In the genomic region with DNA sequence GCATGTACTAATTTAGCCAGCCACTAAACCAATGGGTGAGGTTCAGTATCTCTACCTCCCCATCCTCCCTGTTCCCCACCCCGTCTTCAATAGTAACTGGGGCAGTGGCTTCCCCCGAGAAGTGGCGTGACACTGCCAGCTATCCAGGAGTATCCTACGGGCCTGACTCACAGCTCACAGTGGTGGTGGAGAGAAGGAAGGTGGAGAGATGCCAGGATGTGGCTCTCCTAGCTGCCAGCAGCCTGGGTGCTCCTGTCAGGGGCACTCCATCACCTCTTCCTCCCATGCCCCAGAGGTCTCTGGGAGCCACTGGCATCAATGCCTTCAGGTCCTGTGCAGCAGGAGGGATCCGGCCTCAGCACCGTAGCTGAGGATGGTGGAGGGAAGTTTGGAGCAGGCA, we compare ENCODE assay signal across 23 cellular contexts. TPM values are rescaled to one million over a fixed set of nuclear protein-coding genes. Genes with fewer than 3 reads are reported as not detected.
A peak's percentile ranks its signal among the peaks of the same experiment; 100 is the strongest.
DNase-seq lines count a peak whose midpoint lies in the region; ATAC-seq, FAIRE-seq and TF ChIP-seq lines count a peak whose summit lies in the region.
"Had no signal": no experiment of that assay in that cellular context is flagged by ENCODE, and none has a peak within 500 bp of the region (broad histone marks: within the 10 kb centered on the region; RNA-seq: fewer than 3 reads in every experiment).

No MANE protein-coding gene starts in this region.

- no peak for TF ChIP-seq RAD21 in H1 (IDR thresholded peaks at IDR 0.05 in 1 of 2, conservative IDR thresholded peaks at IDR 0.05 in 1 of 2; ENCODE audit: low read depth in 2 of 2, low read length in 2 of 2)

- H3K23ac ChIP-seq in H1 (ENCODE audit: insufficient read length) = no peak overlapping the region

- no peak overlapping the region for H3K4ac ChIP-seq in H1 (replicated peaks; ENCODE audit: insufficient read length, low read depth, low read length)

- no peak overlapping the region for H4K8ac ChIP-seq in H1 (ENCODE audit: extremely low read depth, insufficient read depth, low read length)

- no peak overlapping the region for H3K27ac Mint-ChIP-seq in MCF 10A (ENCODE audit: low read depth, unreplicated experiment)
- H3K27ac Mint-ChIP-seq in type B pancreatic cell = peak overlapping the region; percentile 53
- H3K27ac Mint-ChIP-seq: CD4-positive, alpha-beta T cell; IgD-negative memory B cell had no signal

- H3K9me2 ChIP-seq in PC-3 (replicated peaks; ENCODE audit: low read length) = no peaks in the 10 kb centered on the region

- H3K14ac ChIP-seq in H1 (ENCODE audit: insufficient read length) = no peak overlapping the region

- H4K20me1 ChIP-seq in mammary epithelial cell (ENCODE audit: insufficient read depth, low read length) = no peaks in the 10 kb centered on the region
- H4K20me1 ChIP-seq in PC-3 (ENCODE audit: low read length) = no peaks in the 10 kb centered on the region
- peaks cover 0 to 2% of the 10 kb centered on the region in 2 experiments for H4K20me1 ChIP-seq in H1 (replicated peaks in 1 of 2; ENCODE audit: control insufficient read depth in 1 of 2, insufficient read depth in 2 of 2, low read length in 2 of 2)

- H3K27me3 Mint-ChIP-seq in MCF 10A (ENCODE audit: insufficient read depth, unreplicated experiment) = peaks cover 65% of the 10 kb centered on the region
- H3K27me3 Mint-ChIP-seq in type B pancreatic cell = peaks cover 39% of the 10 kb centered on the region

- H2BK12ac ChIP-seq in H1 (ENCODE audit: low read depth, low read length) = 0 out of 2 replicates have a peak overlapping the region, but pooled peaks have one; percentile 27

- H3K9me3 Mint-ChIP-seq in MCF 10A (ENCODE audit: unreplicated experiment) = no peaks in the 10 kb centered on the region
- H3K9me3 Mint-ChIP-seq in type B pancreatic cell = peaks cover 5% of the 10 kb centered on the region
- H3K9me3 Mint-ChIP-seq: CD4-positive, alpha-beta T cell; IgD-negative memory B cell had no signal

- H3K36me3 Mint-ChIP-seq in MCF 10A (ENCODE audit: insufficient read depth, unreplicated experiment) (no peaks in the 10 kb centered on the region), type B pancreatic cell (peaks cover 7% of the 10 kb centered on the region)
- H3K36me3 Mint-ChIP-seq: IgD-negative memory B cell had no signal

- dilution Hi-C loops in mammary epithelial cell (cut with HindIII; ENCODE audit: low sequenced_read_pairs) = no loop called here

- H3K4me3 ChIP-seq in mammary epithelial cell (replicated peaks in 1 of 3; ENCODE audit: insufficient read depth in 1 of 3, low read depth in 2 of 3, low read length in 3 of 3) (no peak overlapping the region), PC-3 (ENCODE audit: low read length) (no peak overlapping the region), H1 (ENCODE audit: extremely low read depth in 1 of 4, insufficient read depth in 2 of 4, low read depth in 3 of 4, low read length in 4 of 4) (no peak overlapping the region)
- H3K4me3 ChIP-seq: HAP-1 had no signal

- H2BK5ac ChIP-seq in H1 (ENCODE audit: low read depth, low read length) = no peak overlapping the region

- H3K4me3 Mint-ChIP-seq in MCF 10A (ENCODE audit: unreplicated experiment) (no peak overlapping the region), type B pancreatic cell (no peak overlapping the region)
- H3K4me3 Mint-ChIP-seq: CD4-positive, alpha-beta T cell; IgD-negative memory B cell had no signal

- TF ChIP-seq CTCF in MCF 10A (IDR thresholded peaks at IDR 0.05; ENCODE audit: unreplicated experiment) (no peak), mammary epithelial cell (conservative IDR thresholded peaks at IDR 0.05 in 1 of 2, IDR thresholded peaks at IDR 0.05 in 1 of 2; ENCODE audit: extremely low read depth in 1 of 2, insufficient read depth in 1 of 2, low read depth in 1 of 2, low read length in 2 of 2) (no peak), PC-3 (conservative IDR thresholded peaks at IDR 0.05; ENCODE audit: low read depth, low read length) (no peak), H1 (IDR thresholded peaks at IDR 0.05; ENCODE audit: control extremely low read depth in 1 of 3, insufficient read depth in 1 of 3, low read depth in 1 of 3, low read length in 3 of 3) (no peak), type B pancreatic cell (conservative IDR thresholded peaks at IDR 0.05) (no peak)

- H3K27me3 ChIP-seq in mammary epithelial cell (ENCODE audit: insufficient read depth, low read length) (peaks cover 1% of the 10 kb centered on the region), PC-3 (ENCODE audit: low read length) (no peaks in the 10 kb centered on the region), H1 (replicated peaks in 1 of 4; ENCODE audit: control insufficient read depth in 3 of 4, extremely low read depth in 1 of 4, insufficient read depth in 3 of 4, low read length in 3 of 4) (peaks cover 0 to 2% (median 0%) of the 10 kb centered on the region in 4 experiments; a peak in 1 of 7 replicates)

- H3F3A ChIP-seq in PC-3 (ENCODE audit: low read length, unreplicated experiment) = no peaks in the 10 kb centered on the region

- H4K5ac ChIP-seq in H1 (ENCODE audit: insufficient read length, low read depth, low read length) = no peak overlapping the region

- H3K4me1 ChIP-seq in mammary epithelial cell (ENCODE audit: insufficient read depth, low read length) = no peaks in the 10 kb centered on the region
- peaks cover 11% of the 10 kb centered on the region for H3K4me1 ChIP-seq in PC-3 (ENCODE audit: insufficient read depth, low read length)
- peaks cover 2 to 17% (median 7%) of the 10 kb centered on the region in 4 experiments for H3K4me1 ChIP-seq in H1 (replicated peaks in 1 of 4; ENCODE audit: control insufficient read depth in 3 of 4, insufficient read depth in 4 of 4, low read length in 3 of 4)
- H3K4me1 ChIP-seq: HAP-1 had no signal

- no peak overlapping the region for H3K56ac ChIP-seq in H1 (replicated peaks; ENCODE audit: insufficient read length, low read depth, low read length)

- in situ Hi-C loops in mammary epithelial cell (cut with MboI; ENCODE audit: low sequenced_read_pairs in 2 of 2) = no loop called here

- no peak for TF ChIP-seq POLR2A in H1 (IDR thresholded peaks at IDR 0.05; ENCODE audit: control extremely low read depth in 1 of 2, low read depth in 2 of 2, low read length in 2 of 2)

- DNase-seq in MCF 10A (ENCODE audit: unreplicated experiment) (peak; percentile 24), mammary epithelial cell (no peak), PC-3 (peak; percentile 51), H1 (ENCODE audit: low read depth in 1 of 2, low spot score in 2 of 2) (no peak), type B pancreatic cell (ENCODE audit: extremely low spot score, unreplicated experiment) (no peak), GM19238 (ENCODE audit: insufficient read length, low spot score) (no peak), foreskin melanocyte (no peak)
- DNase-seq in stimulated activated CD4-positive, alpha-beta T cell treated with anti-CD3 and anti-CD28 coated beads, Interleukin-12 subunit alpha, Interleukin-12 subunit beta, amount 100 ng/mL, for 4 hours = no peak
- DNase-seq: Caco-2; CD4-positive, alpha-beta T cell; Karpas-422; NCI-H1092 treated with DMSO at 0.1 percent for 48 hours; NCI-H2029 treated with DMSO at 0.1 percent for 48 hours; NCI-H2171 treated with DMSO at 0.1 percent for 48 hours; NCI-H748 treated with DMSO at 0.1 percent for 48 hours had no signal

- no peak overlapping the region for H2BK120ac ChIP-seq in H1 (replicated peaks; ENCODE audit: low read depth, low read length)

- no peaks in the 10 kb centered on the region for H3K23me2 ChIP-seq in H1 (ENCODE audit: low read depth, low read length)

- H2BK20ac ChIP-seq in H1 (ENCODE audit: low read length) = no peak overlapping the region

- no peaks in the 10 kb centered on the region for H3K9me3 ChIP-seq in mammary epithelial cell (replicated peaks; ENCODE audit: insufficient read depth, low read length)
- H3K9me3 ChIP-seq in PC-3 (ENCODE audit: low read length) = no peaks in the 10 kb centered on the region
- no peaks in the 10 kb centered on the region for H3K9me3 ChIP-seq in H1 (ENCODE audit: insufficient read depth in 2 of 2, low read depth in 1 of 2, low read length in 1 of 2)
- H3K9me3 ChIP-seq: Caco-2, HAP-1 had no signal

- no peak for FAIRE-seq in H1 (lab: Jason Lieb, UNC)
- FAIRE-seq: A204.1, GM12891, HTR-8/SVneo had no signal

- intact Hi-C loops in MCF 10A (cut with micrococcal nuclease) (no loop called here), mammary epithelial cell (cut with micrococcal nuclease) (no loop called here), PC-3 (cut with micrococcal nuclease) (no loop called here)

- no peak overlapping the region for H3K18ac ChIP-seq in H1 (ENCODE audit: extremely low read depth, low read length)

- peak; percentile 71 for ATAC-seq in PC-3

- H3K27ac ChIP-seq in mammary epithelial cell (ENCODE audit: insufficient read depth, low read depth, low read length) (no peak overlapping the region), PC-3 (ENCODE audit: low read length) (no peak overlapping the region), H1 (ENCODE audit: low read depth, low read length) (no peak overlapping the region)
- H3K27ac ChIP-seq: HL-60 had no signal

- no peaks in the 10 kb centered on the region for H3K4me1 Mint-ChIP-seq in MCF 10A (ENCODE audit: insufficient read depth, unreplicated experiment)
- H3K4me1 Mint-ChIP-seq in type B pancreatic cell (ENCODE audit: unreplicated experiment) = peaks cover 34% of the 10 kb centered on the region
- H3K4me1 Mint-ChIP-seq: IgD-negative memory B cell had no signal

- BruUV-seq in MCF 10A (replicated peaks; lab: Mats Ljungman, UMichigan) (no TSS peak), mammary epithelial cell (replicated peaks; lab: Mats Ljungman, UMichigan) (no TSS peak), PC-3 (replicated peaks; lab: Mats Ljungman, UMichigan) (no TSS peak)

- H3K79me2 ChIP-seq in mammary epithelial cell (ENCODE audit: insufficient read depth, low read length) (no peaks in the 10 kb centered on the region), PC-3 (ENCODE audit: low read length) (no peaks in the 10 kb centered on the region), H1 (ENCODE audit: control insufficient read depth in 1 of 2, insufficient read depth in 2 of 2, low read length in 2 of 2) (no peaks in the 10 kb centered on the region)

- H3K9ac ChIP-seq in mammary epithelial cell (ENCODE audit: insufficient read depth, low read length) = no peak overlapping the region
- no peak overlapping the region for H3K9ac ChIP-seq in PC-3 (ENCODE audit: low read length)
- no peak overlapping the region for H3K9ac ChIP-seq in H1 (replicated peaks in 1 of 4; ENCODE audit: extremely low read depth in 1 of 4, low read depth in 3 of 4, low read length in 3 of 4)

- POLR2A ChIA-PET in MCF 10A (lab: Yijun Ruan, JAX) (no interaction called here), PC-3 (lab: Charles Lee; ENCODE audit: unreplicated experiment) (no interaction called here), H1 (lab: Charles Lee; ENCODE audit: partially characterized antibody) (interaction anchor here (1.7 kb wide), 1 partner anchor 12 kb away, joined by 3 read pairs; no protein-coding TSS in a partner anchor)

- H3K4me2 ChIP-seq in mammary epithelial cell (ENCODE audit: insufficient read depth, low read depth, low read length) (no peak overlapping the region), PC-3 (ENCODE audit: low read length) (no peak overlapping the region), H1 (ENCODE audit: insufficient read depth in 1 of 2, low read depth in 2 of 2, low read length in 2 of 2) (no peak overlapping the region)

- H2BK15ac ChIP-seq in H1 (ENCODE audit: low read length) = no peak overlapping the region

- CTCF ChIA-PET in MCF 10A (lab: Yijun Ruan, JAX) (interaction anchor here (1.0 to 3.0 kb wide), 2 partner anchors 10 to 12 kb away, joined by 3 to 12 read pairs; no protein-coding TSS in a partner anchor), mammary epithelial cell (lab: Charles Lee; ENCODE audit: low non-redundant PET) (no interaction called here), PC-3 (lab: Charles Lee) (no interaction called here), H1 (lab: Charles Lee; ENCODE audit: partially characterized antibody) (interaction anchor here (0.8 to 21.1 kb wide), 8 partner anchors 7 to 128 kb away, joined by 3 to 205 read pairs (median 3); no protein-coding TSS in a partner anchor)

- no peaks in the 10 kb centered on the region for H3K79me1 ChIP-seq in H1 (ENCODE audit: low read depth, low read length)

- WGBS in mammary epithelial cell (ENCODE audit: low coverage, missing lambda C conversion rate) = 84% methylated on average over 5 of the region's 6 CpGs
- WGBS in H1 (ENCODE audit: extremely low coverage in 1 of 2, insufficient coverage in 1 of 2, insufficient read length in 1 of 2, insufficient replicate concordance in 2 of 2, low coverage in 1 of 2, low lambda C conversion rate in 2 of 2, missing lambda C conversion rate in 1 of 2), 2 experiments = 90% methylated on average over 6 of the region's 6 CpGs; no CpG with 5 or more reads in 1 of the 2 experiments

- H4K91ac ChIP-seq in H1 (replicated peaks; ENCODE audit: insufficient read length, low read length) = no peak overlapping the region

- no peak overlapping the region for H2AK5ac ChIP-seq in H1 (ENCODE audit: low read depth, low read length)

- H3K36me3 ChIP-seq in mammary epithelial cell (ENCODE audit: insufficient read depth, low read length) (no peaks in the 10 kb centered on the region), PC-3 (ENCODE audit: low read depth, low read length) (no peaks in the 10 kb centered on the region), H1 (ENCODE audit: control insufficient read depth in 2 of 4, insufficient read depth in 4 of 4, low read length in 3 of 4) (no peaks in the 10 kb centered on the region)
- H3K36me3 ChIP-seq: HAP-1 had no signal

- H2AFZ ChIP-seq in mammary epithelial cell (ENCODE audit: low read depth, low read length) (no peak overlapping the region), PC-3 (ENCODE audit: low read length) (no peak overlapping the region), H1 (ENCODE audit: low read length) (no peak overlapping the region)

- no peak for TF ChIP-seq EP300 in H1 (IDR thresholded peaks at IDR 0.05; ENCODE audit: borderline replicate concordance in 1 of 2, low read depth in 2 of 2, low read length in 2 of 2)

RNA-seq across cellular contexts. Expression of a gene that starts 49.0 kb away (rescaled TPM):
- total RNA-seq in MCF 10A (2022) = not detected in 2 replicates
- total RNA-seq in mammary epithelial cell = 1 to 10 TPM in 1 of 2 donors, under 1 TPM in 1; 0.12 to 1.3 TPM
- polyA plus RNA-seq in mammary epithelial cell = 0.06 TPM
- not detected for polyA minus RNA-seq in mammary epithelial cell
- not detected in 2 replicates for total RNA-seq in PC-3 (2014; rRNA removed)
- 3.9 and 4.0 TPM in 2 replicates for total RNA-seq in H1 (2021; fragmentation: NEBNext Ultra II Directional; extraction: Animal tissue kit (Norgen Biotek cat#: 25700))
- polyA plus RNA-seq in H1 (2011; rRNA removed) = 7.3 and 8.2 TPM in 2 replicates
- 4.9 TPM for polyA plus RNA-seq in H1 (2011; cell fraction: cytosol; rRNA removed)
- 10.5 TPM for polyA plus RNA-seq in H1 (2011; cell fraction: nucleus; rRNA removed)
- polyA plus RNA-seq in H1 (2012, experiment 1 of 2) = 3.3 to 7.0 TPM (median 5.5 TPM) in 4 replicates
- polyA plus RNA-seq in H1 (2012, experiment 2 of 2) = 3.4 TPM
- polyA plus RNA-seq in H1 (2013, experiment 1 of 2) = 2.2 TPM
- 2.6 TPM for polyA plus RNA-seq in H1 (2013, experiment 2 of 2)
- 5.0 and 7.4 TPM in 2 replicates for polyA minus RNA-seq in H1 (2011; rRNA and poly(A)+ RNA removed)
- 3.3 TPM for polyA minus RNA-seq in H1 (2011; cell fraction: cytosol; rRNA and poly(A)+ RNA removed)
- 9.6 TPM for polyA minus RNA-seq in H1 (2011; cell fraction: nucleus; rRNA and poly(A)+ RNA removed)
- total RNA-seq in type B pancreatic cell (ENCODE audit: low replicate concordance) = 9.5 and 52.3 TPM in 2 replicates
- total RNA-seq: Caco-2; CD4-positive, alpha-beta T cell; NCI-H460; SK-MEL-5 had no signal
- polyA plus RNA-seq: IgD-negative memory B cell had no signal

Comparison
In these comparisons a context has a peak if more than half of its experiments do, and no peak if none do; other contexts are left out.
1. DNase-seq: peak in MCF 10A (single experiment) and PC-3 (single experiment); none in mammary epithelial cell (single experiment), H1 (0 of 2), type B pancreatic cell (single experiment), GM19238 (single experiment), stimulated activated CD4-positive, alpha-beta T cell treated with anti-CD3 and anti-CD28 coated beads, Interleukin-12 subunit alpha, Interleukin-12 subunit beta, amount 100 ng/mL, for 4 hours (single experiment) and foreskin melanocyte (single experiment).
2. CTCF ChIA-PET loops: an anchor here in MCF 10A (1.0 to 3.0 kb wide) and H1 (0.8 to 21.1 kb wide); none called in mammary epithelial cell and PC-3.